Comparison of ENCODE assay signal across 1 cellular context in the genomic region with DNA sequence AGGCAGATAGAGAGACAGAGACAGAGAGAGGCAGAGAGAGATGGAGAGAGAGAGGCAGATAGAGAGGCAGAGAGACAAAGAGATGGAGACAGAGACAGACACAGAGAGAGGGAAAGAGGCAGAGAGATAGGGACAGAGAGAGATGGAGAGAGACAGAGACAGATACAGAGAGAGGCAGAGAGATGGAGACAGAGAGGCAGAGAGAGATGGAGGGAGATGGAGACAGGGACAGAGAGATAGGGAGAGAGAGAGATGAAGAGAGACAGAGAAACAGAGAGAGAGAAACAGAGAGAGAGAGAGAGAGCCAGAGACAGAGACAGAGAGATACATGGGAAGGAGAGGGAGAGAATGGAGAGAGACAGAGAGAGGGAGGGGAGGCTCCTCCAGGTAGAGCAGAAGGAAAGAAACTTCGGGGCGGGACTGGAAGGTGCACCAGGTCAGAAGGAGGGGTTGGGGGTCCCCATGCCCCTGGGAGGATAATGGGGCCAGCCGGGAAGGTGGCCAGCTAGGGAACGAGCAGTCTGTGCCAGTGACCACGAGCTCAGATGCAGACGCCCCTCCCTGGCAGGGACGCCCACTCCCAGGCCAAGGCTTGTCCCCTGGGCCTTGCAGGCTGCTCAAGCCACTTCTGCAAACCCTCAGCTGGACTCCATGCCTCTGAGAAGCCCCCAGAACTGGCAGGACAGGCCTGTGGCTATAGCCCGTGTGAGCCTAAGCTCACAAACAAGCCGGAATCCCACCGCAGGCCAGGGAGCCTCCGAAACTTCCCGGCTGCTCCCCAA.
TF ChIP-seq lines count a peak whose summit lies in the region.

No MANE protein-coding gene starts in this region.

TF ChIP-seq in K562, 482 proteins besides CTCF, POLR2A, EP300 and RAD21 (continued from another document):
- TF ChIP-seq, protein P1, sequence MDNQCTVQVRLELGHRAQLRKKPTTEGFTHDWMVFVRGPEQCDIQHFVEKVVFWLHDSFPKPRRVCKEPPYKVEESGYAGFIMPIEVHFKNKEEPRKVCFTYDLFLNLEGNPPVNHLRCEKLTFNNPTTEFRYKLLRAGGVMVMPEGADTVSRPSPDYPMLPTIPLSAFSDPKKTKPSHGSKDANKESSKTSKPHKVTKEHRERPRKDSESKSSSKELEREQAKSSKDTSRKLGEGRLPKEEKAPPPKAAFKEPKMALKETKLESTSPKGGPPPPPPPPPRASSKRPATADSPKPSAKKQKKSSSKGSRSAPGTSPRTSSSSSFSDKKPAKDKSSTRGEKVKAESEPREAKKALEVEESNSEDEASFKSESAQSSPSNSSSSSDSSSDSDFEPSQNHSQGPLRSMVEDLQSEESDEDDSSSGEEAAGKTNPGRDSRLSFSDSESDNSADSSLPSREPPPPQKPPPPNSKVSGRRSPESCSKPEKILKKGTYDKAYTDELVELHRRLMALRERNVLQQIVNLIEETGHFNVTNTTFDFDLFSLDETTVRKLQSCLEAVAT (IDR thresholded peaks at IDR 0.05) = peak in 1 of 2 experiments; percentile 60; a peak in 1 of 4 replicates
- peak; percentile 44; the same call in 1 of the 2 replicates for TF ChIP-seq EGR1 (conservative IDR thresholded peaks at IDR 0.05)
- TF ChIP-seq SUPT5H (IDR thresholded peaks at IDR 0.05) = no peak
- peak; percentile 54 to 58; a peak in 1 of 4 replicates for TF ChIP-seq ARNT (IDR thresholded peaks at IDR 0.05)
- no peak for TF ChIP-seq ZNF174 (CRISPR knock-in tag; IDR thresholded peaks at IDR 0.05)
- TF ChIP-seq, protein P2, sequence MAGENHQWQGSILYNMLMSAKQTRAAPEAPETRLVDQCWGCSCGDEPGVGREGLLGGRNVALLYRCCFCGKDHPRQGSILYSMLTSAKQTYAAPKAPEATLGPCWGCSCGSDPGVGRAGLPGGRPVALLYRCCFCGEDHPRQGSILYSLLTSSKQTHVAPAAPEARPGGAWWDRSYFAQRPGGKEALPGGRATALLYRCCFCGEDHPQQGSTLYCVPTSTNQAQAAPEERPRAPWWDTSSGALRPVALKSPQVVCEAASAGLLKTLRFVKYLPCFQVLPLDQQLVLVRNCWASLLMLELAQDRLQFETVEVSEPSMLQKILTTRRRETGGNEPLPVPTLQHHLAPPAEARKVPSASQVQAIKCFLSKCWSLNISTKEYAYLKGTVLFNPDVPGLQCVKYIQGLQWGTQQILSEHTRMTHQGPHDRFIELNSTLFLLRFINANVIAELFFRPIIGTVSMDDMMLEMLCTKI (IDR thresholded peaks at IDR 0.05; ENCODE audit: partially characterized antibody) = no peak
- TF ChIP-seq HCFC1 (IDR thresholded peaks at IDR 0.05; ENCODE audit: low read depth, low read length) = no peak
- TF ChIP-seq RCOR1 (IDR thresholded peaks at IDR 0.05; ENCODE audit: borderline replicate concordance in 1 of 2, low read depth in 2 of 2, low read length in 2 of 2) = no peak
- TF ChIP-seq BRCA1 (IDR thresholded peaks at IDR 0.05) = no peak
- TF ChIP-seq BRCA1 (CRISPR knock-in tag; IDR thresholded peaks at IDR 0.05) = 0 out of 2 replicates have a peak, but pooled peaks have one; percentile 14
- TF ChIP-seq NBN (IDR thresholded peaks at IDR 0.05; ENCODE audit: low read depth) = peak; percentile 48; the same call in 1 of the 2 replicates
- peak in 1 of 2 experiments; percentile 47; a peak in 1 of 4 replicates for TF ChIP-seq TRIM24 (IDR thresholded peaks at IDR 0.05)
- TF ChIP-seq BCL6 (CRISPR knock-in tag; IDR thresholded peaks at IDR 0.05) = no peak
- TF ChIP-seq, protein P3, sequence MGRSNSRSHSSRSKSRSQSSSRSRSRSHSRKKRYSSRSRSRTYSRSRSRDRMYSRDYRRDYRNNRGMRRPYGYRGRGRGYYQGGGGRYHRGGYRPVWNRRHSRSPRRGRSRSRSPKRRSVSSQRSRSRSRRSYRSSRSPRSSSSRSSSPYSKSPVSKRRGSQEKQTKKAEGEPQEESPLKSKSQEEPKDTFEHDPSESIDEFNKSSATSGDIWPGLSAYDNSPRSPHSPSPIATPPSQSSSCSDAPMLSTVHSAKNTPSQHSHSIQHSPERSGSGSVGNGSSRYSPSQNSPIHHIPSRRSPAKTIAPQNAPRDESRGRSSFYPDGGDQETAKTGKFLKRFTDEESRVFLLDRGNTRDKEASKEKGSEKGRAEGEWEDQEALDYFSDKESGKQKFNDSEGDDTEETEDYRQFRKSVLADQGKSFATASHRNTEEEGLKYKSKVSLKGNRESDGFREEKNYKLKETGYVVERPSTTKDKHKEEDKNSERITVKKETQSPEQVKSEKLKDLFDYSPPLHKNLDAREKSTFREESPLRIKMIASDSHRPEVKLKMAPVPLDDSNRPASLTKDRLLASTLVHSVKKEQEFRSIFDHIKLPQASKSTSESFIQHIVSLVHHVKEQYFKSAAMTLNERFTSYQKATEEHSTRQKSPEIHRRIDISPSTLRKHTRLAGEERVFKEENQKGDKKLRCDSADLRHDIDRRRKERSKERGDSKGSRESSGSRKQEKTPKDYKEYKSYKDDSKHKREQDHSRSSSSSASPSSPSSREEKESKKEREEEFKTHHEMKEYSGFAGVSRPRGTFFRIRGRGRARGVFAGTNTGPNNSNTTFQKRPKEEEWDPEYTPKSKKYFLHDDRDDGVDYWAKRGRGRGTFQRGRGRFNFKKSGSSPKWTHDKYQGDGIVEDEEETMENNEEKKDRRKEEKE (IDR thresholded peaks at IDR 0.05; ENCODE audit: borderline replicate concordance in 1 of 2, control insufficient read depth in 1 of 2, low read depth in 2 of 2, low read length in 1 of 2) = 0 out of 4 replicates have a peak, but pooled peaks of 1 of the 2 experiments have one; percentile 6
- TF ChIP-seq, protein P4, sequence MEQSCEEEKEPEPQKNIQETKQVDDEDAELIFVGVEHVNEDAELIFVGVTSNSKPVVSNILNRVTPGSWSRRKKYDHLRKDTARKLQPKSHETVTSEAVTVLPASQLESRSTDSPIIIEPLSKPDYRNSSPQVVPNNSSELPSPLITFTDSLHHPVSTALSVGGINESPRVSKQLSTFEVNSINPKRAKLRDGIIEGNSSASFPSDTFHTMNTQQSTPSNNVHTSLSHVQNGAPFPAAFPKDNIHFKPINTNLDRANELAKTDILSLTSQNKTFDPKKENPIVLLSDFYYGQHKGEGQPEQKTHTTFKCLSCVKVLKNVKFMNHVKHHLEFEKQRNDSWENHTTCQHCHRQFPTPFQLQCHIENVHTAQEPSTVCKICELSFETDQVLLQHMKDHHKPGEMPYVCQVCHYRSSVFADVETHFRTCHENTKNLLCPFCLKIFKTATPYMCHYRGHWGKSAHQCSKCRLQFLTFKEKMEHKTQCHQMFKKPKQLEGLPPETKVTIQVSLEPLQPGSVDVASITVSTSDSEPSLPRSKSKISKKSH (CRISPR knock-in tag; IDR thresholded peaks at IDR 0.05) = no peak
